In genomic region chr1:154937051-154937987, GRCh38 we compare ENCODE assay signal across 1 cellular context.
A peak's percentile ranks its signal among the peaks of the same experiment; 100 is the strongest.
TF ChIP-seq lines count a peak whose summit lies in the region.

No MANE protein-coding gene starts in this region.

TF ChIP-seq in neural cell, 6 proteins besides CTCF, POLR2A, EP300 and RAD21 (continued from another document):
- TF ChIP-seq MXI1 (conservative IDR thresholded peaks at IDR 0.05; ENCODE audit: poor library complexity, severe bottlenecking) (peak; percentile 40), POLR2AphosphoS5 (IDR thresholded peaks at IDR 0.05) (peak; percentile 90)
